ENCODE assay signal across 25 cellular contexts in genomic region chr20:34982270-34983088, GRCh38.
"Had no signal": no experiment of that assay in that cellular context is flagged by ENCODE, and none has a peak within 500 bp of the region (broad histone marks: within the 10 kb centered on the region; RNA-seq: fewer than 3 reads in every experiment).

No MANE protein-coding gene starts in this region.

- H3K4me1 ChIP-seq: body of pancreas, foreskin keratinocyte, parathyroid adenoma had no signal

- H3K9me3 Mint-ChIP-seq: activated CD4-positive, alpha-beta T cell treated with anti-CD3 and anti-CD28 coated beads, Interleukin-2, amount 10 ng/mL, durations not matched to agents 7 days and 5 days; activated CD8-positive, alpha-beta T cell treated with anti-CD3 and anti-CD28 coated beads for 36 hours; activated naive CD4-positive, alpha-beta T cell treated with anti-CD3 and anti-CD28 coated beads, Interleukin-2, amount 50 U/mL, for 24 hours; natural killer cell; T-cell; T-helper 2 cell treated with Interferon-gamma antibody and Interleukin-4, amounts not matched to agents 5 μg/mL and 100 μg/mL, for 36 hours; type B pancreatic cell had no signal

- H3K4me1 Mint-ChIP-seq: activated CD4-positive, alpha-beta T cell treated with anti-CD3 and anti-CD28 coated beads, Interleukin-2, amount 10 ng/mL, durations not matched to agents 7 days and 5 days; activated CD8-positive, alpha-beta memory T cell treated with anti-CD3 and anti-CD28 coated beads, Interleukin-2, amount 10 ng/mL, durations not matched to agents 7 days and 5 days; activated naive CD4-positive, alpha-beta T cell treated with anti-CD3 and anti-CD28 coated beads, Interleukin-2, amount 50 U/mL, for 24 hours; T-cell had no signal

- ATAC-seq: activated CD8-positive, alpha-beta memory T cell treated with anti-CD3 and anti-CD28 coated beads, Interleukin-2, amount 10 ng/mL, durations not matched to agents 7 days and 5 days; activated CD8-positive, alpha-beta T cell treated with anti-CD3 and anti-CD28 coated beads for 36 hours; body of pancreas; foreskin keratinocyte; natural killer cell; sciatic nerve; T-cell had no signal

- H3K4me3 Mint-ChIP-seq: activated CD4-positive, alpha-beta T cell treated with anti-CD3 and anti-CD28 coated beads, Interleukin-2, amount 10 ng/mL, durations not matched to agents 7 days and 5 days; activated CD8-positive, alpha-beta memory T cell treated with anti-CD3 and anti-CD28 coated beads, Interleukin-2, amount 10 ng/mL, durations not matched to agents 7 days and 5 days; activated CD8-positive, alpha-beta T cell treated with anti-CD3 and anti-CD28 coated beads for 36 hours; activated naive CD4-positive, alpha-beta T cell treated with anti-CD3 and anti-CD28 coated beads, Interleukin-2, amount 50 U/mL, for 24 hours; natural killer cell; T-cell; T-helper 2 cell treated with Interferon-gamma antibody and Interleukin-4, amounts not matched to agents 5 μg/mL and 100 μg/mL, for 36 hours; type B pancreatic cell had no signal

- DNase-seq: activated CD4-positive, alpha-beta T cell treated with anti-CD3 and anti-CD28 coated beads, Interleukin-2, amount 10 ng/mL, durations not matched to agents 7 days and 5 days; activated CD4-positive, CD25-positive, alpha-beta regulatory T cell treated with anti-CD3 and anti-CD28 coated beads, Interleukin-2, amount 50 U/mL, for 72 hours; activated CD8-positive, alpha-beta memory T cell treated with anti-CD3 and anti-CD28 coated beads, Interleukin-2, amount 10 ng/mL, durations not matched to agents 7 days and 5 days; activated CD8-positive, alpha-beta T cell treated with anti-CD3 and anti-CD28 coated beads for 36 hours; activated gamma-delta T cell treated with Interleukin-2 at 50 U/mL for 16 hours; anterior cingulate cortex; body of pancreas; dermis blood vessel endothelial cell; effector CD8-positive, alpha-beta T cell; foreskin keratinocyte; islet precursor cell; natural killer cell; stimulated activated CD4-positive, alpha-beta T cell treated with anti-CD3 and anti-CD28 coated beads, Interleukin-4, amount 100 ng/mL, for 1 hour; stimulated activated naive CD4-positive, alpha-beta T cell; T-cell had no signal

- H3K36me3 Mint-ChIP-seq: activated CD8-positive, alpha-beta memory T cell treated with anti-CD3 and anti-CD28 coated beads, Interleukin-2, amount 10 ng/mL, durations not matched to agents 7 days and 5 days; activated naive CD4-positive, alpha-beta T cell treated with anti-CD3 and anti-CD28 coated beads, Interleukin-2, amount 50 U/mL, for 24 hours; natural killer cell; T-cell; type B pancreatic cell had no signal

- H3K36me3 ChIP-seq: thoracic aorta had no signal

- H3K27me3 ChIP-seq: cardiac muscle cell had no signal

- H2AFZ ChIP-seq: parathyroid adenoma had no signal

- H3K79me2 ChIP-seq: parathyroid adenoma had no signal

- H3K27ac Mint-ChIP-seq: activated CD4-positive, alpha-beta T cell treated with anti-CD3 and anti-CD28 coated beads, Interleukin-2, amount 10 ng/mL, durations not matched to agents 7 days and 5 days; activated CD8-positive, alpha-beta memory T cell treated with anti-CD3 and anti-CD28 coated beads, Interleukin-2, amount 10 ng/mL, durations not matched to agents 7 days and 5 days; activated CD8-positive, alpha-beta T cell treated with anti-CD3 and anti-CD28 coated beads for 36 hours; activated naive CD4-positive, alpha-beta T cell treated with anti-CD3 and anti-CD28 coated beads, Interleukin-2, amount 50 U/mL, for 24 hours; natural killer cell; T-cell; T-helper 2 cell treated with Interferon-gamma antibody and Interleukin-4, amounts not matched to agents 5 μg/mL and 100 μg/mL, for 36 hours; type B pancreatic cell had no signal

- H3K9me3 ChIP-seq: body of pancreas, neutrophil, thoracic aorta had no signal

- H3K4me3 ChIP-seq: body of pancreas, cardiac muscle cell, lung, thoracic aorta had no signal

- H3K27ac ChIP-seq: body of pancreas, cardiac muscle cell, foreskin keratinocyte, neutrophil, parathyroid adenoma, thoracic aorta, VCaP had no signal
